ENCODE assay signal across 1 cellular context in the genomic region with DNA sequence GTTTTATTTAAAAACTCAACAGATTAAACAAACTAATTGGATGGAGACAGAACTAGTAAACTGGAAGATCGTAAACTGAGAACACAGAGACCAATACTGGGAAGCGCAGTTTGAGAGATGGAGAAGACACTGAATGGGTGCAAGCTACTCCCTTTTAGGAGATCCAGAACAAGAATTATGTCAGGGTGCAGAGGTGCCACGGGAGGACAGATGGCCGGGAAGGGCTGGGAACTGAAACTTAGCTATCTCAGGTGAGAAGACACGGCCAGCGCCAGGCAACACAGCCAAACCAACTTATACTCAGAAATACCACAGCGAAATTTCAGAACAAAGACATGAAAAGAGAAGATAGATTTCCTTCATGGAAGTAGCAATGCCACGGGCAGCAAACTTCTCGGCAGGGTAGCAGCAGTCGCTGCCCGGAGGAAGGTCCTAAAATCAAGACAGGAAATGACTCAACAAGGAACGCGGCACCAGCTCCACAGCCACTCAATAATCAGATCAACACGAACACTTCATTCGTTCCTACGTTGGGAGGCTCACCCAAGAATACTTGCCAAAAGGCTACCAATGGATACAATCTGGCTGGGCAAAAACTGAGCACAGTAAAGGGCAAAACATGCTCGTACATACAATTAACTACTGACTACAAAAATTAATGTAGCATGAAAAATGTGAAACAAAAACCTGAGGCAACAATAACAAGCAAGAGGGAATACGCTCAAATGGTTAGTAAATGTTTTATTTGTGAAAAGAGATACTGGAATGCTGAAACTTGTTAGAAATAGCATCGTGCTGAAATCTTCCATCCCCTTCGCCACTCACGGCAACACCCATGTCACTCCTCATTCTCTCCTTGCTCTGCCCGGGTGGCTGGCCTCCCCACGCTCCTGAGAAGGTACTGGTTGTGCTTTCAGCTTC.
TF ChIP-seq lines count a peak whose summit lies in the region.

No MANE protein-coding gene starts in this region.

TF ChIP-seq in K562, 482 proteins besides CTCF, POLR2A, EP300 and RAD21 (continues in another document):
- TF ChIP-seq, protein P1, sequence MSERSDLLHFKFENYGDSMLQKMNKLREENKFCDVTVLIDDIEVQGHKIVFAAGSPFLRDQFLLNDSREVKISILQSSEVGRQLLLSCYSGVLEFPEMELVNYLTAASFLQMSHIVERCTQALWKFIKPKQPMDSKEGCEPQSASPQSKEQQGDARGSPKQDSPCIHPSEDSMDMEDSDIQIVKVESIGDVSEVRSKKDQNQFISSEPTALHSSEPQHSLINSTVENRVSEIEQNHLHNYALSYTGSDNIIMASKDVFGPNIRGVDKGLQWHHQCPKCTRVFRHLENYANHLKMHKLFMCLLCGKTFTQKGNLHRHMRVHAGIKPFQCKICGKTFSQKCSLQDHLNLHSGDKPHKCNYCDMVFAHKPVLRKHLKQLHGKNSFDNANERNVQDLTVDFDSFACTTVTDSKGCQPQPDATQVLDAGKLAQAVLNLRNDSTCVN (CRISPR knock-in tag; IDR thresholded peaks at IDR 0.05) = no peak
- TF ChIP-seq KDM1A (IDR thresholded peaks at IDR 0.05) (peak; percentile 29 to 52; a peak in 2 of 4 replicates), ETV5 (CRISPR knock-in tag; IDR thresholded peaks at IDR 0.05; ENCODE audit: low read depth) (peak; percentile 83), ZNF263 (CRISPR knock-in tag; IDR thresholded peaks at IDR 0.05; ENCODE audit: borderline replicate concordance) (0 out of 2 replicates have a peak, but pooled peaks have one; percentile 36), ARID1B (IDR thresholded peaks at IDR 0.05) (0 out of 2 replicates have a peak, but pooled peaks have one; percentile 37), NFE2 (IDR thresholded peaks at IDR 0.05; ENCODE audit: low read depth) (peak; percentile 38; the same call in 1 of the 2 replicates), FOXK2 (conservative IDR thresholded peaks at IDR 0.05 in 1 of 2, IDR thresholded peaks at IDR 0.05 in 1 of 2; ENCODE audit: low read depth in 2 of 2) (0 out of 4 replicates have a peak, but pooled peaks of 1 of the 2 experiments have one; percentile 15), RCOR1 (IDR thresholded peaks at IDR 0.05; ENCODE audit: borderline replicate concordance in 1 of 2, low read depth in 2 of 2, low read length in 2 of 2) (0 out of 4 replicates have a peak, but pooled peaks of 1 of the 2 experiments have one; percentile 25), TSC22D4 (tag; IDR thresholded peaks at IDR 0.05) (no peak), DMBX1 (CRISPR knock-in tag; IDR thresholded peaks at IDR 0.05; ENCODE audit: borderline replicate concordance) (0 out of 2 replicates have a peak, but pooled peaks have one; percentile 21), FOSL1 (tag; conservative IDR thresholded peaks at IDR 0.05) (peak; percentile 80), CXXC5 (CRISPR knock-in tag; IDR thresholded peaks at IDR 0.05) (peak; percentile 38), LCOR (CRISPR knock-in tag; IDR thresholded peaks at IDR 0.05) (0 out of 2 replicates have a peak, but pooled peaks have one; percentile 27), CBFA2T3 (IDR thresholded peaks at IDR 0.05) (0 out of 2 replicates have a peak, but pooled peaks have one; percentile 15), SAFB (IDR thresholded peaks at IDR 0.05; ENCODE audit: borderline replicate concordance, low read depth, low read length) (no peak), JUND (IDR thresholded peaks at IDR 0.05; ENCODE audit: borderline replicate concordance, low read depth, low read length) (peak; percentile 83), JUND (tag; IDR thresholded peaks at IDR 0.05; ENCODE audit: borderline replicate concordance, low read depth, low read length) (peak; percentile 78; the same call in 2 of the 3 replicates), TAF1 (IDR thresholded peaks at IDR 0.05; ENCODE audit: control insufficient read depth, extremely low read depth, insufficient read depth, low read length, severe bottlenecking) (peak; percentile 36)
- TF ChIP-seq, protein P2, sequence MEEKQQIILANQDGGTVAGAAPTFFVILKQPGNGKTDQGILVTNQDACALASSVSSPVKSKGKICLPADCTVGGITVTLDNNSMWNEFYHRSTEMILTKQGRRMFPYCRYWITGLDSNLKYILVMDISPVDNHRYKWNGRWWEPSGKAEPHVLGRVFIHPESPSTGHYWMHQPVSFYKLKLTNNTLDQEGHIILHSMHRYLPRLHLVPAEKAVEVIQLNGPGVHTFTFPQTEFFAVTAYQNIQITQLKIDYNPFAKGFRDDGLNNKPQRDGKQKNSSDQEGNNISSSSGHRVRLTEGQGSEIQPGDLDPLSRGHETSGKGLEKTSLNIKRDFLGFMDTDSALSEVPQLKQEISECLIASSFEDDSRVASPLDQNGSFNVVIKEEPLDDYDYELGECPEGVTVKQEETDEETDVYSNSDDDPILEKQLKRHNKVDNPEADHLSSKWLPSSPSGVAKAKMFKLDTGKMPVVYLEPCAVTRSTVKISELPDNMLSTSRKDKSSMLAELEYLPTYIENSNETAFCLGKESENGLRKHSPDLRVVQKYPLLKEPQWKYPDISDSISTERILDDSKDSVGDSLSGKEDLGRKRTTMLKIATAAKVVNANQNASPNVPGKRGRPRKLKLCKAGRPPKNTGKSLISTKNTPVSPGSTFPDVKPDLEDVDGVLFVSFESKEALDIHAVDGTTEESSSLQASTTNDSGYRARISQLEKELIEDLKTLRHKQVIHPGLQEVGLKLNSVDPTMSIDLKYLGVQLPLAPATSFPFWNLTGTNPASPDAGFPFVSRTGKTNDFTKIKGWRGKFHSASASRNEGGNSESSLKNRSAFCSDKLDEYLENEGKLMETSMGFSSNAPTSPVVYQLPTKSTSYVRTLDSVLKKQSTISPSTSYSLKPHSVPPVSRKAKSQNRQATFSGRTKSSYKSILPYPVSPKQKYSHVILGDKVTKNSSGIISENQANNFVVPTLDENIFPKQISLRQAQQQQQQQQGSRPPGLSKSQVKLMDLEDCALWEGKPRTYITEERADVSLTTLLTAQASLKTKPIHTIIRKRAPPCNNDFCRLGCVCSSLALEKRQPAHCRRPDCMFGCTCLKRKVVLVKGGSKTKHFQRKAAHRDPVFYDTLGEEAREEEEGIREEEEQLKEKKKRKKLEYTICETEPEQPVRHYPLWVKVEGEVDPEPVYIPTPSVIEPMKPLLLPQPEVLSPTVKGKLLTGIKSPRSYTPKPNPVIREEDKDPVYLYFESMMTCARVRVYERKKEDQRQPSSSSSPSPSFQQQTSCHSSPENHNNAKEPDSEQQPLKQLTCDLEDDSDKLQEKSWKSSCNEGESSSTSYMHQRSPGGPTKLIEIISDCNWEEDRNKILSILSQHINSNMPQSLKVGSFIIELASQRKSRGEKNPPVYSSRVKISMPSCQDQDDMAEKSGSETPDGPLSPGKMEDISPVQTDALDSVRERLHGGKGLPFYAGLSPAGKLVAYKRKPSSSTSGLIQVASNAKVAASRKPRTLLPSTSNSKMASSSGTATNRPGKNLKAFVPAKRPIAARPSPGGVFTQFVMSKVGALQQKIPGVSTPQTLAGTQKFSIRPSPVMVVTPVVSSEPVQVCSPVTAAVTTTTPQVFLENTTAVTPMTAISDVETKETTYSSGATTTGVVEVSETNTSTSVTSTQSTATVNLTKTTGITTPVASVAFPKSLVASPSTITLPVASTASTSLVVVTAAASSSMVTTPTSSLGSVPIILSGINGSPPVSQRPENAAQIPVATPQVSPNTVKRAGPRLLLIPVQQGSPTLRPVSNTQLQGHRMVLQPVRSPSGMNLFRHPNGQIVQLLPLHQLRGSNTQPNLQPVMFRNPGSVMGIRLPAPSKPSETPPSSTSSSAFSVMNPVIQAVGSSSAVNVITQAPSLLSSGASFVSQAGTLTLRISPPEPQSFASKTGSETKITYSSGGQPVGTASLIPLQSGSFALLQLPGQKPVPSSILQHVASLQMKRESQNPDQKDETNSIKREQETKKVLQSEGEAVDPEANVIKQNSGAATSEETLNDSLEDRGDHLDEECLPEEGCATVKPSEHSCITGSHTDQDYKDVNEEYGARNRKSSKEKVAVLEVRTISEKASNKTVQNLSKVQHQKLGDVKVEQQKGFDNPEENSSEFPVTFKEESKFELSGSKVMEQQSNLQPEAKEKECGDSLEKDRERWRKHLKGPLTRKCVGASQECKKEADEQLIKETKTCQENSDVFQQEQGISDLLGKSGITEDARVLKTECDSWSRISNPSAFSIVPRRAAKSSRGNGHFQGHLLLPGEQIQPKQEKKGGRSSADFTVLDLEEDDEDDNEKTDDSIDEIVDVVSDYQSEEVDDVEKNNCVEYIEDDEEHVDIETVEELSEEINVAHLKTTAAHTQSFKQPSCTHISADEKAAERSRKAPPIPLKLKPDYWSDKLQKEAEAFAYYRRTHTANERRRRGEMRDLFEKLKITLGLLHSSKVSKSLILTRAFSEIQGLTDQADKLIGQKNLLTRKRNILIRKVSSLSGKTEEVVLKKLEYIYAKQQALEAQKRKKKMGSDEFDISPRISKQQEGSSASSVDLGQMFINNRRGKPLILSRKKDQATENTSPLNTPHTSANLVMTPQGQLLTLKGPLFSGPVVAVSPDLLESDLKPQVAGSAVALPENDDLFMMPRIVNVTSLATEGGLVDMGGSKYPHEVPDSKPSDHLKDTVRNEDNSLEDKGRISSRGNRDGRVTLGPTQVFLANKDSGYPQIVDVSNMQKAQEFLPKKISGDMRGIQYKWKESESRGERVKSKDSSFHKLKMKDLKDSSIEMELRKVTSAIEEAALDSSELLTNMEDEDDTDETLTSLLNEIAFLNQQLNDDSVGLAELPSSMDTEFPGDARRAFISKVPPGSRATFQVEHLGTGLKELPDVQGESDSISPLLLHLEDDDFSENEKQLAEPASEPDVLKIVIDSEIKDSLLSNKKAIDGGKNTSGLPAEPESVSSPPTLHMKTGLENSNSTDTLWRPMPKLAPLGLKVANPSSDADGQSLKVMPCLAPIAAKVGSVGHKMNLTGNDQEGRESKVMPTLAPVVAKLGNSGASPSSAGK (IDR thresholded peaks at IDR 0.05) = peak; percentile 25; the same call in 1 of the 2 replicates
- TF ChIP-seq, protein P3, sequence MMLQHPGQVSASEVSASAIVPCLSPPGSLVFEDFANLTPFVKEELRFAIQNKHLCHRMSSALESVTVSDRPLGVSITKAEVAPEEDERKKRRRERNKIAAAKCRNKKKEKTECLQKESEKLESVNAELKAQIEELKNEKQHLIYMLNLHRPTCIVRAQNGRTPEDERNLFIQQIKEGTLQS (IDR thresholded peaks at IDR 0.05) = peak; percentile 66; the same call in 1 of the 2 replicates
- TF ChIP-seq, protein P3 (CRISPR knock-in tag; conservative IDR thresholded peaks at IDR 0.05) = no peak
- TF ChIP-seq, protein P4, sequence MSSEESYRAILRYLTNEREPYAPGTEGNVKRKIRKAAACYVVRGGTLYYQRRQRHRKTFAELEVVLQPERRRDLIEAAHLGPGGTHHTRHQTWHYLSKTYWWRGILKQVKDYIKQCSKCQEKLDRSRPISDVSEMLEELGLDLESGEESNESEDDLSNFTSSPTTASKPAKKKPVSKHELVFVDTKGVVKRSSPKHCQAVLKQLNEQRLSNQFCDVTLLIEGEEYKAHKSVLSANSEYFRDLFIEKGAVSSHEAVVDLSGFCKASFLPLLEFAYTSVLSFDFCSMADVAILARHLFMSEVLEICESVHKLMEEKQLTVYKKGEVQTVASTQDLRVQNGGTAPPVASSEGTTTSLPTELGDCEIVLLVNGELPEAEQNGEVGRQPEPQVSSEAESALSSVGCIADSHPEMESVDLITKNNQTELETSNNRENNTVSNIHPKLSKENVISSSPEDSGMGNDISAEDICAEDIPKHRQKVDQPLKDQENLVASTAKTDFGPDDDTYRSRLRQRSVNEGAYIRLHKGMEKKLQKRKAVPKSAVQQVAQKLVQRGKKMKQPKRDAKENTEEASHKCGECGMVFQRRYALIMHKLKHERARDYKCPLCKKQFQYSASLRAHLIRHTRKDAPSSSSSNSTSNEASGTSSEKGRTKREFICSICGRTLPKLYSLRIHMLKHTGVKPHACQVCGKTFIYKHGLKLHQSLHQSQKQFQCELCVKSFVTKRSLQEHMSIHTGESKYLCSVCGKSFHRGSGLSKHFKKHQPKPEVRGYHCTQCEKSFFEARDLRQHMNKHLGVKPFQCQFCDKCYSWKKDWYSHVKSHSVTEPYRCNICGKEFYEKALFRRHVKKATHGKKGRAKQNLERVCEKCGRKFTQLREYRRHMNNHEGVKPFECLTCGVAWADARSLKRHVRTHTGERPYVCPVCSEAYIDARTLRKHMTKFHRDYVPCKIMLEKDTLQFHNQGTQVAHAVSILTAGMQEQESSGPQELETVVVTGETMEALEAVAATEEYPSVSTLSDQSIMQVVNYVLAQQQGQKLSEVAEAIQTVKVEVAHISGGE (CRISPR knock-in tag; IDR thresholded peaks at IDR 0.05) = 0 out of 6 replicates have a peak, but pooled peaks of 1 of the 3 experiments have one; percentile 33
- TF ChIP-seq, protein P5, sequence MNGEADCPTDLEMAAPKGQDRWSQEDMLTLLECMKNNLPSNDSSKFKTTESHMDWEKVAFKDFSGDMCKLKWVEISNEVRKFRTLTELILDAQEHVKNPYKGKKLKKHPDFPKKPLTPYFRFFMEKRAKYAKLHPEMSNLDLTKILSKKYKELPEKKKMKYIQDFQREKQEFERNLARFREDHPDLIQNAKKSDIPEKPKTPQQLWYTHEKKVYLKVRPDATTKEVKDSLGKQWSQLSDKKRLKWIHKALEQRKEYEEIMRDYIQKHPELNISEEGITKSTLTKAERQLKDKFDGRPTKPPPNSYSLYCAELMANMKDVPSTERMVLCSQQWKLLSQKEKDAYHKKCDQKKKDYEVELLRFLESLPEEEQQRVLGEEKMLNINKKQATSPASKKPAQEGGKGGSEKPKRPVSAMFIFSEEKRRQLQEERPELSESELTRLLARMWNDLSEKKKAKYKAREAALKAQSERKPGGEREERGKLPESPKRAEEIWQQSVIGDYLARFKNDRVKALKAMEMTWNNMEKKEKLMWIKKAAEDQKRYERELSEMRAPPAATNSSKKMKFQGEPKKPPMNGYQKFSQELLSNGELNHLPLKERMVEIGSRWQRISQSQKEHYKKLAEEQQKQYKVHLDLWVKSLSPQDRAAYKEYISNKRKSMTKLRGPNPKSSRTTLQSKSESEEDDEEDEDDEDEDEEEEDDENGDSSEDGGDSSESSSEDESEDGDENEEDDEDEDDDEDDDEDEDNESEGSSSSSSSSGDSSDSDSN (IDR thresholded peaks at IDR 0.05; ENCODE audit: borderline replicate concordance in 1 of 2, low read depth in 2 of 2, low read length in 2 of 2) = no peak
- TF ChIP-seq, protein P6, sequence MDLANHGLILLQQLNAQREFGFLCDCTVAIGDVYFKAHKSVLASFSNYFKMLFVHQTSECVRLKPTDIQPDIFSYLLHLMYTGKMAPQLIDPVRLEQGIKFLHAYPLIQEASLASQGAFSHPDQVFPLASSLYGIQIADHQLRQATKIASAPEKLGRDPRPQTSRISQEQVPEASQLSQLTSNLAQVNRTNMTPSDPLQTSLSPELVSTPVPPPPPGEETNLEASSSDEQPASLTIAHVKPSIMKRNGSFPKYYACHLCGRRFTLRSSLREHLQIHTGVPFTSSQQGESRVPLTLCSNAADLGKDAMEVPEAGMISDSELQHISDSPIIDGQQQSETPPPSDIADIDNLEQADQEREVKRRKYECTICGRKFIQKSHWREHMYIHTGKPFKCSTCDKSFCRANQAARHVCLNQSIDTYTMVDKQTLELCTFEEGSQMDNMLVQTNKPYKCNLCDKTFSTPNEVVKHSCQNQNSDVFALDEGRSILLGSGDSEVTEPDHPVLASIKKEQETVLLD (IDR thresholded peaks at IDR 0.05) = peak; percentile 26; the same call in 1 of the 2 replicates
- TF ChIP-seq, protein P7, sequence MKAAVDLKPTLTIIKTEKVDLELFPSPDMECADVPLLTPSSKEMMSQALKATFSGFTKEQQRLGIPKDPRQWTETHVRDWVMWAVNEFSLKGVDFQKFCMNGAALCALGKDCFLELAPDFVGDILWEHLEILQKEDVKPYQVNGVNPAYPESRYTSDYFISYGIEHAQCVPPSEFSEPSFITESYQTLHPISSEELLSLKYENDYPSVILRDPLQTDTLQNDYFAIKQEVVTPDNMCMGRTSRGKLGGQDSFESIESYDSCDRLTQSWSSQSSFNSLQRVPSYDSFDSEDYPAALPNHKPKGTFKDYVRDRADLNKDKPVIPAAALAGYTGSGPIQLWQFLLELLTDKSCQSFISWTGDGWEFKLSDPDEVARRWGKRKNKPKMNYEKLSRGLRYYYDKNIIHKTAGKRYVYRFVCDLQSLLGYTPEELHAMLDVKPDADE (conservative IDR thresholded peaks at IDR 0.05; ENCODE audit: control insufficient read depth, low read depth, low read length) = 0 out of 2 replicates have a peak, but pooled peaks have one; percentile 53
